Comparison of ENCODE assay signal across 14 cellular contexts in genomic region chr6:90293319-90293937, GRCh38. TPM values are rescaled to one million over a fixed set of nuclear protein-coding genes. Genes with fewer than 3 reads are reported as not detected.
DNase-seq lines count a peak whose midpoint lies in the region; ATAC-seq, FAIRE-seq and TF ChIP-seq lines count a peak whose summit lies in the region.
"Had no signal": no experiment of that assay in that cellular context is flagged by ENCODE, and none has a peak within 500 bp of the region (broad histone marks: within the 10 kb centered on the region; RNA-seq: fewer than 3 reads in every experiment).

No MANE protein-coding gene starts in this region.

- H3K4me3 ChIP-seq in OCI-LY7 (ENCODE audit: low read depth, low read length, poor library complexity, severe bottlenecking) = peak overlapping the region; percentile 92
- H3K4me3 ChIP-seq in epithelial cell of proximal tubule (ENCODE audit: low read depth, low read length) = no peak overlapping the region
- no peak overlapping the region for H3K4me3 ChIP-seq in aorta (ENCODE audit: low read length in 2 of 2)

- H3K9me3 ChIP-seq in OCI-LY7 (ENCODE audit: low read length) = no peaks in the 10 kb centered on the region
- no peaks in the 10 kb centered on the region for H3K9me3 ChIP-seq in aorta (ENCODE audit: control insufficient read depth, low read length)

- peaks cover 72% of the 10 kb centered on the region for H3K4me1 Mint-ChIP-seq in activated T-cell treated with anti-CD3 and anti-CD28 coated beads, Interleukin-2, amount 50 U/mL, for 24 hours (ENCODE audit: low read depth)
- H3K4me1 Mint-ChIP-seq in stimulated activated effector memory CD8-positive, alpha-beta T cell treated with anti-CD3 and anti-CD28 coated beads, Interleukin-12 subunit alpha, Interleukin-12 subunit beta, amount 100 ng/mL, for 72 hours = peaks cover 21% of the 10 kb centered on the region

- no peak for ATAC-seq in stimulated activated effector memory CD8-positive, alpha-beta T cell treated with anti-CD3 and anti-CD28 coated beads, Interleukin-12 subunit alpha, Interleukin-12 subunit beta, amount 100 ng/mL, for 72 hours
- ATAC-seq in aorta (ENCODE audit: low FRiP score) (no peak), GM21619 (IDR thresholded peaks at IDR 0.05; ENCODE audit: unreplicated experiment) (no peak)

- H3K27ac ChIP-seq in OCI-LY7 (ENCODE audit: low read depth, low read length, poor library complexity, severe bottlenecking) (peak overlapping the region; percentile 81), aorta (ENCODE audit: low read depth in 1 of 2, low read length in 2 of 2) (no peak overlapping the region)
- H3K27ac ChIP-seq: HL-60 had no signal

- DNase-seq in activated T-cell treated with anti-CD3 and anti-CD28 coated beads, Interleukin-2, amount 50 U/mL, for 24 hours = no peak
- DNase-seq in activated T-cell treated with anti-CD3 and anti-CD28 coated beads, Interleukin-2, amount 50 U/mL, for 48 hours = no peak
- no peak for DNase-seq in OCI-LY7 (ENCODE audit: low spot score)
- DNase-seq in epithelial cell of proximal tubule (ENCODE audit: low read depth) = peak; percentile 54
- no peak for DNase-seq in stimulated activated effector memory CD8-positive, alpha-beta T cell treated with anti-CD3 and anti-CD28 coated beads, Interleukin-12 subunit alpha, Interleukin-12 subunit beta, amount 100 ng/mL, for 72 hours (ENCODE audit: low spot score in 2 of 2)
- DNase-seq in aorta = no peak
- no peak for DNase-seq in D721Med (ENCODE audit: insufficient read length, low spot score)
- DNase-seq: GF-D8; NK-92 treated with Interleukin-12 subunit alpha and Interleukin-12 subunit beta, amount 100 ng/mL, for 24 hours; occipital lobe; stimulated activated CD4-positive, alpha-beta T cell treated with anti-CD3 and anti-CD28 coated beads, Interleukin-4, amount 100 ng/mL, for 1 hour; substantia nigra had no signal

- H3K9me2 ChIP-seq in OCI-LY7 (ENCODE audit: insufficient read depth, low read length) = no peaks in the 10 kb centered on the region

- H3K27me3 ChIP-seq in aorta (ENCODE audit: control insufficient read depth in 1 of 2, insufficient read depth in 2 of 2, low read length in 1 of 2) = no peaks in the 10 kb centered on the region

- peaks cover 70% of the 10 kb centered on the region for H3K36me3 Mint-ChIP-seq in activated T-cell treated with anti-CD3 and anti-CD28 coated beads, Interleukin-2, amount 50 U/mL, for 24 hours (ENCODE audit: low read depth)
- H3K36me3 Mint-ChIP-seq in stimulated activated effector memory CD8-positive, alpha-beta T cell treated with anti-CD3 and anti-CD28 coated beads, Interleukin-12 subunit alpha, Interleukin-12 subunit beta, amount 100 ng/mL, for 72 hours = no peaks in the 10 kb centered on the region

- peaks cover 76% of the 10 kb centered on the region for H3K79me2 ChIP-seq in OCI-LY7 (ENCODE audit: insufficient read depth, low read depth, low read length)

- H3K4me3 Mint-ChIP-seq in activated T-cell treated with anti-CD3 and anti-CD28 coated beads, Interleukin-2, amount 50 U/mL, for 24 hours = peak overlapping the region; percentile 88
- peak overlapping the region; percentile 76 for H3K4me3 Mint-ChIP-seq in stimulated activated effector memory CD8-positive, alpha-beta T cell treated with anti-CD3 and anti-CD28 coated beads, Interleukin-12 subunit alpha, Interleukin-12 subunit beta, amount 100 ng/mL, for 72 hours

- 37 to 51% methylated on average over 3 of the region's 3 CpGs for whole genome bisulfite sequencing in aorta, 2 donors

- no peak for FAIRE-seq in D721Med (lab: Jason Lieb, UNC)

- CTCF ChIA-PET in OCI-LY7 (lab: Charles Lee; ENCODE audit: unreplicated experiment) = interaction anchor here (0.8 to 1.4 kb wide), 4 partner anchors 9 to 186 kb away, joined by 3 to 6 read pairs (median 4); no protein-coding TSS in a partner anchor

- H2AFZ ChIP-seq in OCI-LY7 (ENCODE audit: low read length) = no peak overlapping the region

- peaks cover 67% of the 10 kb centered on the region for H3K36me3 ChIP-seq in OCI-LY7 (ENCODE audit: insufficient read depth, low read length)
- H3K36me3 ChIP-seq in aorta (ENCODE audit: control insufficient read depth in 1 of 2, insufficient read depth in 2 of 2, low read length in 1 of 2) = no peaks in the 10 kb centered on the region

- TF ChIP-seq CTCF in OCI-LY7 (conservative IDR thresholded peaks at IDR 0.05; ENCODE audit: low read length) (no peak), epithelial cell of proximal tubule (conservative IDR thresholded peaks at IDR 0.05; ENCODE audit: low read depth, low read length) (no peak), D721Med (IDR thresholded peaks at IDR 0.05; ENCODE audit: insufficient read depth, missing control alignments) (no peak)

- H4K20me1 ChIP-seq in OCI-LY7 (ENCODE audit: insufficient read depth, low read length) = no peaks in the 10 kb centered on the region

- no peaks in the 10 kb centered on the region for H3K9me3 Mint-ChIP-seq in activated T-cell treated with anti-CD3 and anti-CD28 coated beads, Interleukin-2, amount 50 U/mL, for 24 hours
- no peaks in the 10 kb centered on the region for H3K9me3 Mint-ChIP-seq in stimulated activated effector memory CD8-positive, alpha-beta T cell treated with anti-CD3 and anti-CD28 coated beads, Interleukin-12 subunit alpha, Interleukin-12 subunit beta, amount 100 ng/mL, for 72 hours

- peaks cover 70% of the 10 kb centered on the region for H3K4me1 ChIP-seq in OCI-LY7 (ENCODE audit: insufficient read depth, low read length, poor library complexity, severe bottlenecking)
- H3K4me1 ChIP-seq in aorta (ENCODE audit: control insufficient read depth in 1 of 2, insufficient read depth in 2 of 2, low read length in 2 of 2) = peaks cover 0 to 5% of the 10 kb centered on the region in 2 donors

- H3K4me2 ChIP-seq in OCI-LY7 (ENCODE audit: low read length) = peak overlapping the region; percentile 97

- no peaks in the 10 kb centered on the region for H3K27me3 Mint-ChIP-seq in activated T-cell treated with anti-CD3 and anti-CD28 coated beads, Interleukin-2, amount 50 U/mL, for 24 hours

- peak overlapping the region; percentile 98 for H3K27ac Mint-ChIP-seq in activated T-cell treated with anti-CD3 and anti-CD28 coated beads, Interleukin-2, amount 50 U/mL, for 24 hours
- no peak overlapping the region for H3K27ac Mint-ChIP-seq in stimulated activated effector memory CD8-positive, alpha-beta T cell treated with anti-CD3 and anti-CD28 coated beads, Interleukin-12 subunit alpha, Interleukin-12 subunit beta, amount 100 ng/mL, for 72 hours

- BruUV-seq in OCI-LY7 (replicated peaks; lab: Mats Ljungman, UMichigan) = no TSS peak

- intact Hi-C loops in OCI-LY7 (cut with micrococcal nuclease; ENCODE audit: unreplicated experiment) (loop anchor here (10.0 kb wide), 1 partner anchor 659 kb away; the partner anchor contains the start of gene LYRM2), aorta (cut with DNase I) (loop anchor here in 1 of 2 donors (5.0 kb wide), 1 partner anchor 321 kb away; no protein-coding TSS in a partner anchor)

- POLR2A ChIA-PET in OCI-LY7 (lab: Charles Lee) = interaction anchor here (0.5 to 7.0 kb wide), 16 partner anchors 9 to 424 kb away, joined by 3 to 71 read pairs (median 5); no protein-coding TSS in a partner anchor

RNA-seq across cellular contexts. Expression of gene BACH2, which starts 3.2 kb away (rescaled TPM):
- 92.0 and 95.7 TPM in 2 replicates for total RNA-seq in OCI-LY7 (2014; rRNA removed; shearing (Covaris generic))
- total RNA-seq in OCI-LY7 (2022) (163 and 265 TPM in 2 replicates), epithelial cell of proximal tubule (0.58 and 0.69 TPM in 2 replicates), aorta (10 to 100 TPM; 11.6 to 22.2 TPM)
- polyA plus RNA-seq in aorta = under 1 TPM; 0.36 to 0.63 TPM
